Comparison of ENCODE assay signal across 8 cellular contexts in the genomic region with DNA sequence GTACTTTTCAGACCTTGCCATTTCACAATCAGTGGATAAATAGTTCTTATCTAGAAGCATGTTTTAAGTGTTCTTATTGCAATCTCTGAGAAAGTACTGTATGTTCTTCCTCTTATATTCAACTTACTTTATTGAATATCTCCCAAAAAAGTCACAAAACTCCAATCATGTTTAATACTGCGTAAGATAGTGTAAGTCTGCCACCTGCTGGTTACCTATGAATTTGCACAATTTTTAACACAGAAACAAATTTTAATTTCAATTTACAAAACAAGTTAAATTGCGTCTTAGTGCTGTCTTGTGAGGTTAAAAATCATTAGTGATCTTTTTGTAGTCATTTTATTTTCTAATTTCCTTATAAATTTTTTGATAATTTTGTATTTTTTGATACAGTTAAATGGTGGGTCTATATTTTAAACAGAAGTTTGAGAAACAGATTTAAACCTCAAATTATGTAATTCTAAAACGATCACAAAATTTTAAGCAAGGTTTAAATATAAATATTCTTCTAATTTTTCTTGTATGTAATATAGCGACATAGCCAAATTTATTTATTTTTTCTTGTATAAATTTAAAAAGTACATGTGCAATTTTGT.
A peak's percentile ranks its signal among the peaks of the same experiment; 100 is the strongest.
DNase-seq lines count a peak whose midpoint lies in the region; ATAC-seq and TF ChIP-seq lines count a peak whose summit lies in the region.

No MANE protein-coding gene starts in this region.

- no peak overlapping the region for H2AK9ac ChIP-seq in IMR-90 (replicated peaks; ENCODE audit: low read depth, low read length, poor library complexity)

- H3K79me1 ChIP-seq in IMR-90 (ENCODE audit: low read depth in 1 of 2, low read length in 2 of 2), result no peaks in the 10 kb centered on the region

- BruUV-seq in Calu3 (replicated peaks; lab: Mats Ljungman, UMichigan) (no TSS peak), IMR-90 (replicated peaks; lab: Mats Ljungman, UMichigan) (no TSS peak)

- no peaks in the 10 kb centered on the region for H3K9me3 Mint-ChIP-seq in Calu3 (ENCODE audit: low read depth, unreplicated experiment)

- TF ChIP-seq CTCF in Calu3 (IDR thresholded peaks at IDR 0.05; ENCODE audit: unreplicated experiment) (peak; percentile 50), IMR-90 (conservative IDR thresholded peaks at IDR 0.05; ENCODE audit: low read depth, low read length) (peak; percentile 63), adrenal gland (IDR thresholded peaks at IDR 0.05) (peak; percentile 48 to 77 (median 62))

- no peak overlapping the region for H3K4me2 ChIP-seq in IMR-90 (ENCODE audit: low read depth, low read length)

- no peak overlapping the region for H3K4ac ChIP-seq in IMR-90 (ENCODE audit: low read depth, low read length)

- peak; percentile 59 for TF ChIP-seq RAD21 in IMR-90 (IDR thresholded peaks at IDR 0.05; ENCODE audit: low read length)

- H2BK5ac ChIP-seq in IMR-90 (ENCODE audit: low read depth, low read length, poor library complexity, severe bottlenecking), result no peak overlapping the region

- H4K5ac ChIP-seq in IMR-90 (ENCODE audit: low read depth, low read length), result no peak overlapping the region

- in situ Hi-C loops in IMR-90 (cut with MboI; ENCODE audit: low sequenced_read_pairs), result no loop called here

- H4K8ac ChIP-seq in IMR-90 (ENCODE audit: low read depth in 2 of 2, low read length in 2 of 2), result no peak overlapping the region

- H3K4me3 ChIP-seq in IMR-90 (ENCODE audit: insufficient read depth, low read depth, low read length) (no peak overlapping the region), adrenal gland (no peak overlapping the region)

- no peak for TF ChIP-seq POLR2A in IMR-90 (IDR thresholded peaks at IDR 0.05; ENCODE audit: low read depth, low read length)
- no peak for TF ChIP-seq POLR2A in adrenal gland (IDR thresholded peaks at IDR 0.05)

- no peak overlapping the region for H3K56ac ChIP-seq in IMR-90 (ENCODE audit: extremely low read depth, insufficient read depth, low read length)

- no peak overlapping the region for H3K9ac ChIP-seq in IMR-90 (ENCODE audit: low read depth, low read length)

- no peak overlapping the region for H3K23ac ChIP-seq in IMR-90 (ENCODE audit: low read depth, low read length)

- no peaks in the 10 kb centered on the region for H3K36me3 Mint-ChIP-seq in Calu3 (ENCODE audit: insufficient read depth, unreplicated experiment)

- CTCF ChIA-PET in Calu3 (lab: Charles Lee) (no interaction called here), IMR-90 (lab: Yijun Ruan, JAX) (no interaction called here)

- no peaks in the 10 kb centered on the region for H3K4me1 ChIP-seq in IMR-90 (ENCODE audit: control insufficient read depth, insufficient read depth, low read length)
- peaks cover 4 to 6% of the 10 kb centered on the region in 2 donors for H3K4me1 ChIP-seq in adrenal gland (replicated peaks in 1 of 2)

- H3K27me3 ChIP-seq in IMR-90 (ENCODE audit: control insufficient read depth, insufficient read depth, low read length) (no peaks in the 10 kb centered on the region), adrenal gland (no peaks in the 10 kb centered on the region)

- ATAC-seq in IMR-90 (ENCODE audit: low read depth), result no peak

- peak; percentile 13 for DNase-seq in Calu3
- DNase-seq in IMR-90, result peak; percentile 28
- peak in 1 of 7 donors; percentile 2 for DNase-seq in adrenal gland
- DNase-seq in kidney glomerular epithelial cell (lab: John Stamatoyannopoulos, UW), result peak; percentile 37
- DNase-seq in islet precursor cell, result no peak
- DNase-seq in amygdala (lab: John Stamatoyannopoulos, UW), result no peak
- DNase-seq in activated naive CD4-positive, alpha-beta T cell treated with Interleukin-2 at 50 U/mL for 16 hours, result no peak
- DNase-seq in cortex of kidney (lab: John Stamatoyannopoulos, UW), result no peak

- H2BK120ac ChIP-seq in IMR-90 (ENCODE audit: low read depth, low read length), result no peak overlapping the region

- H3K14ac ChIP-seq in IMR-90 (replicated peaks; ENCODE audit: low read depth, low read length), result no peak overlapping the region

- no peak overlapping the region for H3K18ac ChIP-seq in IMR-90 (ENCODE audit: low read depth, low read length)

- H3K4me1 Mint-ChIP-seq in Calu3 (ENCODE audit: low read depth, unreplicated experiment), result no peaks in the 10 kb centered on the region

- no peaks in the 10 kb centered on the region for H3K9me3 ChIP-seq in IMR-90 (ENCODE audit: control insufficient read depth, insufficient read depth, low read length)
- H3K9me3 ChIP-seq in adrenal gland (replicated peaks in 1 of 3), result peaks cover 0 to 7% (median 0%) of the 10 kb centered on the region in 3 donors

- H2AK5ac ChIP-seq in IMR-90 (ENCODE audit: low read depth, low read length), result no peak overlapping the region

- H3K27me3 Mint-ChIP-seq in Calu3 (ENCODE audit: unreplicated experiment), result no peaks in the 10 kb centered on the region

- H3K36me3 ChIP-seq in IMR-90 (ENCODE audit: control insufficient read depth, insufficient read depth, low read length), result no peaks in the 10 kb centered on the region
- no peaks in the 10 kb centered on the region for H3K36me3 ChIP-seq in adrenal gland (replicated peaks in 1 of 2)

- H4K91ac ChIP-seq in IMR-90 (ENCODE audit: insufficient read depth, low read depth, low read length), result no peak overlapping the region

- no CpG with 5 or more reads among the region's 4 CpGs for WGBS in IMR-90 (ENCODE audit: extremely low coverage in 2 of 2, insufficient read length in 1 of 2), 2 experiments
- 17 to 21% (median 19%) methylated on average over 4 of the region's 4 CpGs for WGBS in adrenal gland, 4 donors

- dilution Hi-C loops in IMR-90 (cut with HindIII; ENCODE audit: low sequenced_read_pairs, unreplicated experiment), result no loop called here

- no peak overlapping the region for H3K27ac ChIP-seq in IMR-90 (ENCODE audit: insufficient read depth, low read length)
- H3K27ac ChIP-seq in adrenal gland, result no peak overlapping the region

- no peak overlapping the region for H3K27ac Mint-ChIP-seq in Calu3 (ENCODE audit: unreplicated experiment)

- no peak overlapping the region for H2BK20ac ChIP-seq in IMR-90 (ENCODE audit: low read depth, low read length)

- intact Hi-C loops in Calu3 (cut with micrococcal nuclease; ENCODE audit: unreplicated experiment) (loop anchor here (5.0 kb wide), 1 partner anchor 427 kb away; no protein-coding TSS in a partner anchor), IMR-90 (cut with micrococcal nuclease) (loop anchor here (10.0 kb wide), 1 partner anchor 429 kb away; no protein-coding TSS in a partner anchor), adrenal gland (cut with DNase I) (no loop called here)

- H3K9me1 ChIP-seq in IMR-90 (ENCODE audit: insufficient read depth, low read length), result no peaks in the 10 kb centered on the region

- H4K20me1 ChIP-seq in IMR-90 (ENCODE audit: insufficient read depth, low read length), result no peaks in the 10 kb centered on the region

- no peak overlapping the region for H2AFZ ChIP-seq in IMR-90 (replicated peaks; ENCODE audit: low read length, poor library complexity)

- POLR2A ChIA-PET in IMR-90 (lab: Charles Lee; ENCODE audit: unreplicated experiment), result no interaction called here

- H2BK15ac ChIP-seq in IMR-90 (ENCODE audit: low read depth, low read length), result no peak overlapping the region

- H3K4me3 Mint-ChIP-seq in Calu3 (ENCODE audit: low read depth, unreplicated experiment), result no peak overlapping the region

TF ChIP-seq in IMR-90, 13 proteins besides CTCF, POLR2A, EP300 and RAD21:
- TF ChIP-seq NFE2L2 (IDR thresholded peaks at IDR 0.05; ENCODE audit: low read depth, low read length), result no peak
- no peak for TF ChIP-seq RFX5 (IDR thresholded peaks at IDR 0.05; ENCODE audit: low read depth, low read length)
- TF ChIP-seq, protein P1, sequence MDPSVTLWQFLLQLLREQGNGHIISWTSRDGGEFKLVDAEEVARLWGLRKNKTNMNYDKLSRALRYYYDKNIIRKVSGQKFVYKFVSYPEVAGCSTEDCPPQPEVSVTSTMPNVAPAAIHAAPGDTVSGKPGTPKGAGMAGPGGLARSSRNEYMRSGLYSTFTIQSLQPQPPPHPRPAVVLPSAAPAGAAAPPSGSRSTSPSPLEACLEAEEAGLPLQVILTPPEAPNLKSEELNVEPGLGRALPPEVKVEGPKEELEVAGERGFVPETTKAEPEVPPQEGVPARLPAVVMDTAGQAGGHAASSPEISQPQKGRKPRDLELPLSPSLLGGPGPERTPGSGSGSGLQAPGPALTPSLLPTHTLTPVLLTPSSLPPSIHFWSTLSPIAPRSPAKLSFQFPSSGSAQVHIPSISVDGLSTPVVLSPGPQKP (IDR thresholded peaks at IDR 0.05; ENCODE audit: borderline replicate concordance, low read depth, low read length), result no peak
TF ChIP-seq in IMR-90: peak in this region for 0.

Comparison
In these comparisons a context has a peak if more than half of its experiments do, and no peak if none do; other contexts are left out.
1. DNase-seq: peak in Calu3 (single experiment), IMR-90 (single experiment) and kidney glomerular epithelial cell (single experiment); none in islet precursor cell (single experiment), amygdala (0 of 56), activated naive CD4-positive, alpha-beta T cell treated with Interleukin-2 at 50 U/mL for 16 hours (single experiment) and cortex of kidney (single experiment).
2. intact Hi-C loops: an anchor here in Calu3 (5.0 kb wide) and IMR-90 (10.0 kb wide); none called in adrenal gland.
3. Peak in every context shown above with its lines, with median percentiles within 50 percentile points of each other: CTCF ChIP-seq.